ENCODE assay signal across 1 cellular context in genomic region chr13:46641274-46642081, GRCh38.
TF ChIP-seq lines count a peak whose summit lies in the region.

No MANE protein-coding gene starts in this region.

TF ChIP-seq in HepG2, 621 proteins besides CTCF, POLR2A, EP300 and RAD21 (continued from another document):
- no peak for TF ChIP-seq ZZZ3 (CRISPR knock-in tag; IDR thresholded peaks at IDR 0.05; ENCODE audit: borderline replicate concordance)
- no peak for TF ChIP-seq ZNF841 (CRISPR knock-in tag; IDR thresholded peaks at IDR 0.05; ENCODE audit: borderline replicate concordance)
- no peak for TF ChIP-seq ZKSCAN5 (CRISPR knock-in tag; IDR thresholded peaks at IDR 0.05)
- TF ChIP-seq ZNF589 (CRISPR knock-in tag; conservative IDR thresholded peaks at IDR 0.05): no peak
- no peak for TF ChIP-seq ZNF276 (CRISPR knock-in tag; IDR thresholded peaks at IDR 0.05; ENCODE audit: low read depth)
- no peak for TF ChIP-seq ETV6 (CRISPR knock-in tag; conservative IDR thresholded peaks at IDR 0.05)
- TF ChIP-seq BRCA1 (CRISPR knock-in tag; IDR thresholded peaks at IDR 0.05): no peak
- TF ChIP-seq AKAP8 (CRISPR knock-in tag; IDR thresholded peaks at IDR 0.05): no peak
- TF ChIP-seq CREB3 (CRISPR knock-in tag; IDR thresholded peaks at IDR 0.05): no peak
- no peak for TF ChIP-seq MED1 (CRISPR knock-in tag; IDR thresholded peaks at IDR 0.05)
- TF ChIP-seq, protein P1, sequence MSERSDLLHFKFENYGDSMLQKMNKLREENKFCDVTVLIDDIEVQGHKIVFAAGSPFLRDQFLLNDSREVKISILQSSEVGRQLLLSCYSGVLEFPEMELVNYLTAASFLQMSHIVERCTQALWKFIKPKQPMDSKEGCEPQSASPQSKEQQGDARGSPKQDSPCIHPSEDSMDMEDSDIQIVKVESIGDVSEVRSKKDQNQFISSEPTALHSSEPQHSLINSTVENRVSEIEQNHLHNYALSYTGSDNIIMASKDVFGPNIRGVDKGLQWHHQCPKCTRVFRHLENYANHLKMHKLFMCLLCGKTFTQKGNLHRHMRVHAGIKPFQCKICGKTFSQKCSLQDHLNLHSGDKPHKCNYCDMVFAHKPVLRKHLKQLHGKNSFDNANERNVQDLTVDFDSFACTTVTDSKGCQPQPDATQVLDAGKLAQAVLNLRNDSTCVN (CRISPR knock-in tag; IDR thresholded peaks at IDR 0.05; ENCODE audit: borderline replicate concordance): no peak
- no peak for TF ChIP-seq XRCC5 (optimal IDR thresholded peaks at IDR 0.05; ENCODE audit: low read length)
